2 cellular contexts compared by ENCODE assay signal in the genomic region with DNA sequence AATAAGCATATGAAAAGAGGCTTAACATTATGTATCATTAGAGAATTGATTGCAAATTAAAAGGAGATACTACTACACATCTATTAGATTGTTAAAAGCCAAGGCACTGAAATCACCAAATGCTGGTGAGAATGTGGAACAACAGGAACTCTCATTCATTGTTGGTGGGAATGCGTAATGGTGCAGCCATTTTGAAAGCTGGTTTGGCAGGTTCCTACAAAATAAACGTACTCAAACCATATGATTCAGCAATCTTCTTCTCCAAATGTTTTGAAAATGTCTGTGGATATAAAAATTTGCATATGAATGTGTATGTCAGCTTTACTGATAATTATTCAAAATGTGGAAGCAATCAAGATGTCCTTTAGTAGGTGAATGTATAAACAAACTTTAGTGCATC.
TF ChIP-seq lines count a peak whose summit lies in the region.

No MANE protein-coding gene starts in this region.

TF ChIP-seq in GM23338, 12 proteins besides CTCF, POLR2A, EP300 and RAD21 (continues in another document):
- TF ChIP-seq, protein P1, sequence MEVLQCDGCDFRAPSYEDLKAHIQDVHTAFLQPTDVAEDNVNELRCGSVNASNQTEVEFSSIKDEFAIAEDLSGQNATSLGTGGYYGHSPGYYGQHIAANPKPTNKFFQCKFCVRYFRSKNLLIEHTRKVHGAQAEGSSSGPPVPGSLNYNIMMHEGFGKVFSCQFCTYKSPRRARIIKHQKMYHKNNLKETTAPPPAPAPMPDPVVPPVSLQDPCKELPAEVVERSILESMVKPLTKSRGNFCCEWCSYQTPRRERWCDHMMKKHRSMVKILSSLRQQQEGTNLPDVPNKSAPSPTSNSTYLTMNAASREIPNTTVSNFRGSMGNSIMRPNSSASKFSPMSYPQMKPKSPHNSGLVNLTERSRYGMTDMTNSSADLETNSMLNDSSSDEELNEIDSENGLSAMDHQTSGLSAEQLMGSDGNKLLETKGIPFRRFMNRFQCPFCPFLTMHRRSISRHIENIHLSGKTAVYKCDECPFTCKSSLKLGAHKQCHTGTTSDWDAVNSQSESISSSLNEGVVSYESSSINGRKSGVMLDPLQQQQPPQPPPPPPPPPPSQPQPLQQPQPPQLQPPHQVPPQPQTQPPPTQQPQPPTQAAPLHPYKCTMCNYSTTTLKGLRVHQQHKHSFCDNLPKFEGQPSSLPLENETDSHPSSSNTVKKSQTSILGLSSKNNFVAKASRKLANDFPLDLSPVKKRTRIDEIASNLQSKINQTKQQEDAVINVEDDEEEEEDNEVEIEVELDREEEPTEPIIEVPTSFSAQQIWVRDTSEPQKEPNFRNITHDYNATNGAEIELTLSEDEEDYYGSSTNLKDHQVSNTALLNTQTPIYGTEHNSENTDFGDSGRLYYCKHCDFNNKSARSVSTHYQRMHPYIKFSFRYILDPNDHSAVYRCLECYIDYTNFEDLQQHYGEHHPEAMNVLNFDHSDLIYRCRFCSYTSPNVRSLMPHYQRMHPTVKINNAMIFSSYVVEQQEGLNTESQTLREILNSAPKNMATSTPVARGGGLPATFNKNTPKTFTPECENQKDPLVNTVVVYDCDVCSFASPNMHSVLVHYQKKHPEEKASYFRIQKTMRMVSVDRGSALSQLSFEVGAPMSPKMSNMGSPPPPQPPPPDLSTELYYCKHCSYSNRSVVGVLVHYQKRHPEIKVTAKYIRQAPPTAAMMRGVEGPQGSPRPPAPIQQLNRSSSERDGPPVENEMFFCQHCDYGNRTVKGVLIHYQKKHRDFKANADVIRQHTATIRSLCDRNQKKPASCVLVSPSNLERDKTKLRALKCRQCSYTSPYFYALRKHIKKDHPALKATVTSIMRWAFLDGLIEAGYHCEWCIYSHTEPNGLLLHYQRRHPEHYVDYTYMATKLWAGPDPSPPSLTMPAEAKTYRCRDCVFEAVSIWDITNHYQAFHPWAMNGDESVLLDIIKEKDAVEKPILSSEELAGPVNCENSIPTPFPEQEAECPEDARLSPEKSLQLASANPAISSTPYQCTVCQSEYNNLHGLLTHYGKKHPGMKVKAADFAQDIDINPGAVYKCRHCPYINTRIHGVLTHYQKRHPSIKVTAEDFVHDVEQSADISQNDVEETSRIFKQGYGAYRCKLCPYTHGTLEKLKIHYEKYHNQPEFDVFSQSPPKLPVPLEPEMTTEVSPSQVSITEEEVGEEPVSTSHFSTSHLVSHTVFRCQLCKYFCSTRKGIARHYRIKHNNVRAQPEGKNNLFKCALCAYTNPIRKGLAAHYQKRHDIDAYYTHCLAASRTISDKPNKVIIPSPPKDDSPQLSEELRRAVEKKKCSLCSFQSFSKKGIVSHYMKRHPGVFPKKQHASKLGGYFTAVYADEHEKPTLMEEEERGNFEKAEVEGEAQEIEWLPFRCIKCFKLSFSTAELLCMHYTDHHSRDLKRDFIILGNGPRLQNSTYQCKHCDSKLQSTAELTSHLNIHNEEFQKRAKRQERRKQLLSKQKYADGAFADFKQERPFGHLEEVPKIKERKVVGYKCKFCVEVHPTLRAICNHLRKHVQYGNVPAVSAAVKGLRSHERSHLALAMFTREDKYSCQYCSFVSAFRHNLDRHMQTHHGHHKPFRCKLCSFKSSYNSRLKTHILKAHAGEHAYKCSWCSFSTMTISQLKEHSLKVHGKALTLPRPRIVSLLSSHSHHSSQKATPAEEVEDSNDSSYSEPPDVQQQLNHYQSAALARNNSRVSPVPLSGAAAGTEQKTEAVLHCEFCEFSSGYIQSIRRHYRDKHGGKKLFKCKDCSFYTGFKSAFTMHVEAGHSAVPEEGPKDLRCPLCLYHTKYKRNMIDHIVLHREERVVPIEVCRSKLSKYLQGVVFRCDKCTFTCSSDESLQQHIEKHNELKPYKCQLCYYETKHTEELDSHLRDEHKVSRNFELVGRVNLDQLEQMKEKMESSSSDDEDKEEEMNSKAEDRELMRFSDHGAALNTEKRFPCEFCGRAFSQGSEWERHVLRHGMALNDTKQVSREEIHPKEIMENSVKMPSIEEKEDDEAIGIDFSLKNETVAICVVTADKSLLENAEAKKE (CRISPR knock-in tag; IDR thresholded peaks at IDR 0.05) = no peak
- TF ChIP-seq EZH2phosphoT487 (IDR thresholded peaks at IDR 0.05; ENCODE audit: unreplicated experiment) = no peak
- no peak for TF ChIP-seq CREB1 (CRISPR knock-in tag; IDR thresholded peaks at IDR 0.05; ENCODE audit: low read depth)
- no peak for TF ChIP-seq ZNF331 (CRISPR knock-in tag; IDR thresholded peaks at IDR 0.05; ENCODE audit: low read depth)
- no peak for TF ChIP-seq NANOG (IDR thresholded peaks at IDR 0.05; ENCODE audit: borderline replicate concordance)
- no peak for TF ChIP-seq JUNB (IDR thresholded peaks at IDR 0.05; ENCODE audit: unreplicated experiment)
- TF ChIP-seq, protein P2, sequence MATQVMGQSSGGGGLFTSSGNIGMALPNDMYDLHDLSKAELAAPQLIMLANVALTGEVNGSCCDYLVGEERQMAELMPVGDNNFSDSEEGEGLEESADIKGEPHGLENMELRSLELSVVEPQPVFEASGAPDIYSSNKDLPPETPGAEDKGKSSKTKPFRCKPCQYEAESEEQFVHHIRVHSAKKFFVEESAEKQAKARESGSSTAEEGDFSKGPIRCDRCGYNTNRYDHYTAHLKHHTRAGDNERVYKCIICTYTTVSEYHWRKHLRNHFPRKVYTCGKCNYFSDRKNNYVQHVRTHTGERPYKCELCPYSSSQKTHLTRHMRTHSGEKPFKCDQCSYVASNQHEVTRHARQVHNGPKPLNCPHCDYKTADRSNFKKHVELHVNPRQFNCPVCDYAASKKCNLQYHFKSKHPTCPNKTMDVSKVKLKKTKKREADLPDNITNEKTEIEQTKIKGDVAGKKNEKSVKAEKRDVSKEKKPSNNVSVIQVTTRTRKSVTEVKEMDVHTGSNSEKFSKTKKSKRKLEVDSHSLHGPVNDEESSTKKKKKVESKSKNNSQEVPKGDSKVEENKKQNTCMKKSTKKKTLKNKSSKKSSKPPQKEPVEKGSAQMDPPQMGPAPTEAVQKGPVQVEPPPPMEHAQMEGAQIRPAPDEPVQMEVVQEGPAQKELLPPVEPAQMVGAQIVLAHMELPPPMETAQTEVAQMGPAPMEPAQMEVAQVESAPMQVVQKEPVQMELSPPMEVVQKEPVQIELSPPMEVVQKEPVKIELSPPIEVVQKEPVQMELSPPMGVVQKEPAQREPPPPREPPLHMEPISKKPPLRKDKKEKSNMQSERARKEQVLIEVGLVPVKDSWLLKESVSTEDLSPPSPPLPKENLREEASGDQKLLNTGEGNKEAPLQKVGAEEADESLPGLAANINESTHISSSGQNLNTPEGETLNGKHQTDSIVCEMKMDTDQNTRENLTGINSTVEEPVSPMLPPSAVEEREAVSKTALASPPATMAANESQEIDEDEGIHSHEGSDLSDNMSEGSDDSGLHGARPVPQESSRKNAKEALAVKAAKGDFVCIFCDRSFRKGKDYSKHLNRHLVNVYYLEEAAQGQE (IDR thresholded peaks at IDR 0.05; ENCODE audit: unreplicated experiment) = no peak
- TF ChIP-seq POLR2AphosphoS5 (IDR thresholded peaks at IDR 0.05; ENCODE audit: low read depth) = no peak
- TF ChIP-seq STAT1 (IDR thresholded peaks at IDR 0.05; ENCODE audit: unreplicated experiment) = no peak
- no peak for TF ChIP-seq ZNF114 (CRISPR knock-in tag; IDR thresholded peaks at IDR 0.05)
- no peak for TF ChIP-seq EZH2 (IDR thresholded peaks at IDR 0.05; ENCODE audit: low read depth, unreplicated experiment)

TF ChIP-seq in H1, 55 proteins besides CTCF, POLR2A, EP300 and RAD21:
- peak; percentile 85 for TF ChIP-seq YY1 (IDR thresholded peaks at IDR 0.05; ENCODE audit: low read depth, low read length)
- no peak for TF ChIP-seq HDAC6 (IDR thresholded peaks at IDR 0.05; ENCODE audit: low read depth, low read length)
